8 cellular contexts compared by ENCODE assay signal in genomic region chr13:100675660-100676129, GRCh38.
DNase-seq lines count a peak whose midpoint lies in the region; ATAC-seq and TF ChIP-seq lines count a peak whose summit lies in the region.

No MANE protein-coding gene starts in this region.

- H3K4me3 ChIP-seq in GM12864 (ENCODE audit: low read depth, low read length) (peak overlapping the region; percentile 69), fibroblast of mammary gland (ENCODE audit: control insufficient read depth, low read depth, low read length) (peak overlapping the region; percentile 74), skeletal muscle cell (ENCODE audit: low read depth, low read length) (peak overlapping the region; percentile 71)

- no peak for DNase-seq in GM12864 (ENCODE audit: low read depth)
- DNase-seq in fibroblast of mammary gland (ENCODE audit: low read depth): no peak
- DNase-seq in skeletal muscle cell (ENCODE audit: low read depth): no peak
- no peak for DNase-seq in NCI-H1092 treated with DMSO at 0.1 percent for 48 hours (lab: John Stamatoyannopoulos, UW)
- no peak for DNase-seq in DMS79 (lab: John Stamatoyannopoulos, UW)
- DNase-seq in stimulated activated CD4-positive, alpha-beta T cell treated with anti-CD3 and anti-CD28 coated beads, Interleukin-12 subunit alpha, Interleukin-12 subunit beta, amount 100 ng/mL, for 4 hours: no peak

- H3K27ac ChIP-seq in VCaP: peak overlapping the region; percentile 92

- TF ChIP-seq CTCF in GM12864 (IDR thresholded peaks at IDR 0.05; ENCODE audit: low read depth, low read length, missing control alignments): no peak
- no peak for TF ChIP-seq CTCF in VCaP (conservative IDR thresholded peaks at IDR 0.05)
- TF ChIP-seq CTCF in fibroblast of mammary gland (conservative IDR thresholded peaks at IDR 0.05; ENCODE audit: control insufficient read depth, insufficient read depth, low read depth, low read length): no peak

- ATAC-seq in HG03469 (IDR thresholded peaks at IDR 0.05; ENCODE audit: unreplicated experiment): no peak
